In genomic region chr4:41216294-41217019, GRCh38 we compare ENCODE assay signal across 1 cellular context.
TF ChIP-seq lines count a peak whose summit lies in the region.

No MANE protein-coding gene starts in this region.

TF ChIP-seq in HepG2, 621 proteins besides CTCF, POLR2A, EP300 and RAD21 (continued from another document and continues in another):
- peak; percentile 57; the same call in 1 of the 2 replicates for TF ChIP-seq ZNF503 (CRISPR knock-in tag; IDR thresholded peaks at IDR 0.05)
- peak; percentile 76; the same call in 1 of the 2 replicates for TF ChIP-seq ZKSCAN8 (CRISPR knock-in tag; IDR thresholded peaks at IDR 0.05; ENCODE audit: borderline replicate concordance)
- TF ChIP-seq YY1 (IDR thresholded peaks at IDR 0.05; ENCODE audit: insufficient read depth, insufficient replicate concordance, low read depth, low read length): peak; percentile 73
- peak; percentile 99 for TF ChIP-seq UBTF (CRISPR knock-in tag; IDR thresholded peaks at IDR 0.05)
- TF ChIP-seq ZNF367 (CRISPR knock-in tag; IDR thresholded peaks at IDR 0.05; ENCODE audit: borderline replicate concordance): no peak
- TF ChIP-seq ZMYM2 (CRISPR knock-in tag; IDR thresholded peaks at IDR 0.05): peak; percentile 88
- TF ChIP-seq TEF (CRISPR knock-in tag; IDR thresholded peaks at IDR 0.05): no peak
- no peak for TF ChIP-seq ATF1 (CRISPR knock-in tag; IDR thresholded peaks at IDR 0.05)
- TF ChIP-seq ZBTB21 (CRISPR knock-in tag; IDR thresholded peaks at IDR 0.05): peak; percentile 71
- TF ChIP-seq ETV5 (CRISPR knock-in tag; IDR thresholded peaks at IDR 0.05; ENCODE audit: borderline replicate concordance): peak; percentile 89
- peak; percentile 40; the same call in 1 of the 2 replicates for TF ChIP-seq ZNF761 (CRISPR knock-in tag; conservative IDR thresholded peaks at IDR 0.05)
- 0 out of 2 replicates have a peak, but pooled peaks have one; percentile 30 for TF ChIP-seq NKX3-1 (CRISPR knock-in tag; IDR thresholded peaks at IDR 0.05)
- peak; percentile 61; the same call in 1 of the 2 replicates for TF ChIP-seq THRA (CRISPR knock-in tag; IDR thresholded peaks at IDR 0.05; ENCODE audit: borderline replicate concordance)
- peak; percentile 85 for TF ChIP-seq NRL (CRISPR knock-in tag; IDR thresholded peaks at IDR 0.05; ENCODE audit: borderline replicate concordance)
- 0 out of 2 replicates have a peak, but pooled peaks have one; percentile 58 for TF ChIP-seq ZNF512 (CRISPR knock-in tag; IDR thresholded peaks at IDR 0.05)
- peak; percentile 59; the same call in 1 of the 2 replicates for TF ChIP-seq ZNF709 (CRISPR knock-in tag; IDR thresholded peaks at IDR 0.05)
- peak; percentile 64 for TF ChIP-seq XRCC5 (optimal IDR thresholded peaks at IDR 0.05; ENCODE audit: low read length)
- peak; percentile 33 for TF ChIP-seq FOXA3 (CRISPR knock-in tag; IDR thresholded peaks at IDR 0.05)
- TF ChIP-seq ZNF609 (CRISPR knock-in tag; IDR thresholded peaks at IDR 0.05; ENCODE audit: borderline replicate concordance): peak; percentile 72
- no peak for TF ChIP-seq IKZF4 (CRISPR knock-in tag; IDR thresholded peaks at IDR 0.05; ENCODE audit: borderline replicate concordance, low read depth, not compliant biosample characterization)
- TF ChIP-seq ZNF547 (CRISPR knock-in tag; IDR thresholded peaks at IDR 0.05): peak; percentile 33; the same call in 1 of the 2 replicates
- TF ChIP-seq TAF1 (CRISPR knock-in tag; IDR thresholded peaks at IDR 0.05): peak; percentile 85
- 0 out of 2 replicates have a peak, but pooled peaks have one; percentile 27 for TF ChIP-seq ZNF552 (CRISPR knock-in tag; IDR thresholded peaks at IDR 0.05; ENCODE audit: borderline replicate concordance)
- TF ChIP-seq HOXD1 (CRISPR knock-in tag; IDR thresholded peaks at IDR 0.05): no peak; the same call in 1 of the 2 replicates
- peak; percentile 44; the same call in 1 of the 2 replicates for TF ChIP-seq HNF4G (IDR thresholded peaks at IDR 0.05; ENCODE audit: borderline replicate concordance, low read depth, low read length)
- peak; percentile 30; the same call in 1 of the 2 replicates for TF ChIP-seq HNF4G (CRISPR knock-in tag; IDR thresholded peaks at IDR 0.05; ENCODE audit: borderline replicate concordance, low read depth)
- TF ChIP-seq GRHL1 (CRISPR knock-in tag; conservative IDR thresholded peaks at IDR 0.05): no peak
- peak; percentile 37 for TF ChIP-seq TEAD3 (CRISPR knock-in tag; optimal IDR thresholded peaks at IDR 0.05; ENCODE audit: borderline replicate concordance)
- peak; percentile 77; the same call in 1 of the 2 replicates for TF ChIP-seq KLF15 (CRISPR knock-in tag; IDR thresholded peaks at IDR 0.05; ENCODE audit: borderline replicate concordance)
- TF ChIP-seq ZBTB38 (CRISPR knock-in tag; IDR thresholded peaks at IDR 0.05): no peak
- peak; percentile 76; the same call in 1 of the 2 replicates for TF ChIP-seq ZSCAN31 (CRISPR knock-in tag; IDR thresholded peaks at IDR 0.05; ENCODE audit: low read depth)
- peak; percentile 52; the same call in 1 of the 2 replicates for TF ChIP-seq ZNF772 (CRISPR knock-in tag; IDR thresholded peaks at IDR 0.05)
- peak; percentile 92 for TF ChIP-seq CEBPB (IDR thresholded peaks at IDR 0.05; ENCODE audit: borderline replicate concordance, low read depth, low read length)
- TF ChIP-seq ZZZ3 (CRISPR knock-in tag; IDR thresholded peaks at IDR 0.05; ENCODE audit: borderline replicate concordance): peak; percentile 71; the same call in 1 of the 2 replicates
- TF ChIP-seq CREB3 (CRISPR knock-in tag; IDR thresholded peaks at IDR 0.05): 0 out of 2 replicates have a peak, but pooled peaks have one; percentile 58
- peak; percentile 57; the same call in 1 of the 2 replicates for TF ChIP-seq TBX2 (CRISPR knock-in tag; IDR thresholded peaks at IDR 0.05; ENCODE audit: borderline replicate concordance)
- TF ChIP-seq ZNF138 (CRISPR knock-in tag; IDR thresholded peaks at IDR 0.05; ENCODE audit: low read depth): 0 out of 2 replicates have a peak, but pooled peaks have one; percentile 75
- peak; percentile 92 for TF ChIP-seq DMAP1 (CRISPR knock-in tag; IDR thresholded peaks at IDR 0.05)
- peak; percentile 75; the same call in 1 of the 2 replicates for TF ChIP-seq ZNF768 (CRISPR knock-in tag; IDR thresholded peaks at IDR 0.05)
- peak; percentile 86 for TF ChIP-seq CBX5 (CRISPR knock-in tag; IDR thresholded peaks at IDR 0.05; ENCODE audit: borderline replicate concordance)
- TF ChIP-seq PPARG (CRISPR knock-in tag; conservative IDR thresholded peaks at IDR 0.05): peak; percentile 75; the same call in 1 of the 2 replicates
- TF ChIP-seq ZNF337 (CRISPR knock-in tag; IDR thresholded peaks at IDR 0.05; ENCODE audit: borderline replicate concordance, low read depth): no peak
- TF ChIP-seq ZNF546 (CRISPR knock-in tag; conservative IDR thresholded peaks at IDR 0.05): 0 out of 2 replicates have a peak, but pooled peaks have one; percentile 58
- TF ChIP-seq LCORL (IDR thresholded peaks at IDR 0.05): no peak
- TF ChIP-seq LCORL (CRISPR knock-in tag; IDR thresholded peaks at IDR 0.05): peak; percentile 91
- no peak for TF ChIP-seq TCF7L2 (IDR thresholded peaks at IDR 0.05; ENCODE audit: low read depth, low read length)
- TF ChIP-seq CREB1 (IDR thresholded peaks at IDR 0.05): no peak; the same call in 1 of the 2 replicates
- no peak for TF ChIP-seq CREB1 (CRISPR knock-in tag; IDR thresholded peaks at IDR 0.05)
- peak; percentile 68; the same call in 1 of the 2 replicates for TF ChIP-seq TFDP1 (CRISPR knock-in tag; IDR thresholded peaks at IDR 0.05; ENCODE audit: borderline replicate concordance)
